Comparison of ENCODE assay signal across 19 cellular contexts in the genomic region with DNA sequence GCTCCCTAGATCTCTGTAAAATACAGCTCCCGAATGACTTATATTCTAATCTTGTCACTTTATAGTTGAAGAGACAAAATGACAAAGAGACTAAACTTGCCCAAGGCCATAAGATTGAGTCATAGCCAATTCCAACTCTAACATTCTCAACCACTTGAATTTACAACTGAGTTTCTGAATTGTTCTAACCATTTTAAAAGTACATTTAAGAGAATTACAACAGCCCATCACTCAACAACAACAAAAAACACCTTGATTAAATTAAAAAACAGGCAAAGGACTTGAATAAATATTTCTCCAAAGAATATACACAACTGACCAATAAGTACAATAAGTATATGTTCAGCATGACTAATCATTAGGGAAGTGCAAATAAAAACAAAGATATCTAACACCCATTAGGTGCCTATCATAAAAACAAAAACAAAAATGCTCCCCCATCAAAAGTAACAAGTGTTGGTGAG. TPM values are rescaled to one million over a fixed set of nuclear protein-coding genes. Genes with fewer than 3 reads are reported as not detected.
A peak's percentile ranks its signal among the peaks of the same experiment; 100 is the strongest.
DNase-seq lines count a peak whose midpoint lies in the region; ATAC-seq, FAIRE-seq and TF ChIP-seq lines count a peak whose summit lies in the region.
"Had no signal": no experiment of that assay in that cellular context is flagged by ENCODE, and none has a peak within 500 bp of the region (broad histone marks: within the 10 kb centered on the region; RNA-seq: fewer than 3 reads in every experiment).

No MANE protein-coding gene starts in this region.

- no peak overlapping the region for H4K8ac ChIP-seq in mesenchymal stem cell (ENCODE audit: low read length)

- H3K4me2 ChIP-seq in mesenchymal stem cell (ENCODE audit: low read length, poor library complexity, severe bottlenecking), result no peak overlapping the region

- H3K27ac ChIP-seq in 22Rv1 (peak overlapping the region; percentile 55), mesenchymal stem cell (ENCODE audit: low read length, poor library complexity, severe bottlenecking) (no peak overlapping the region)
- H3K27ac ChIP-seq: tibial artery had no signal

- peak overlapping the region; percentile 78 for H3K9ac ChIP-seq in mesenchymal stem cell (ENCODE audit: low read length)

- H3K36me3 ChIP-seq in mesenchymal stem cell (ENCODE audit: control insufficient read depth in 1 of 2, insufficient read depth in 2 of 2, low read depth in 1 of 2, low read length in 2 of 2), result peaks cover 0 to 32% of the 10 kb centered on the region in 2 experiments

- no peak overlapping the region for H2AFZ ChIP-seq in mesenchymal stem cell (ENCODE audit: low read depth, low read length)

- in situ Hi-C loops in G401 (cut with HindIII; ENCODE audit: low sequenced_read_pairs), result no loop called here

- DNase-seq in GM19239 (ENCODE audit: insufficient read length, low spot score), result no peak
- peak; percentile 4 for DNase-seq in amniotic stem cell (lab: John Stamatoyannopoulos, UW)
- DNase-seq in mesenchymal stem cell, result no peak
- no peak for DNase-seq in stimulated activated CD4-positive, alpha-beta T cell treated with anti-CD3 and anti-CD28 coated beads, Interleukin-4, amount 100 ng/mL, for 1 hour
- DNase-seq in G401 (ENCODE audit: low spot score), result no peak
- no peak for DNase-seq in midbrain (lab: John Stamatoyannopoulos, UW)
- DNase-seq: activated CD4-positive, CD25-positive, alpha-beta regulatory T cell; activated naive CD8-positive, alpha-beta T cell treated with anti-CD3 and anti-CD28 coated beads, Interleukin-2, amount 10 ng/mL, durations not matched to agents 7 days and 5 days; CD8-positive, alpha-beta T cell; DMS79 treated with DMSO at 0.1 percent for 48 hours; glutamatergic neuron; H9; NCI-H1048; NCI-H69; stimulated activated naive B cell treated with anti-CD40 and anti-IgM and Interleukin-4, amounts not matched to agents 10 μg/mL and 1 μg/mL and 100 μg/mL, for 72 hours; tibial artery had no signal

- H3K4me3 ChIP-seq in mesenchymal stem cell (ENCODE audit: insufficient read depth in 1 of 2, low read depth in 1 of 2, low read length in 2 of 2), result no peak overlapping the region
- H3K4me3 ChIP-seq: tibial artery had no signal

- WGBS in mesenchymal stem cell, result 90% methylated on average over 1 of the region's 1 CpG

- no peak for TF ChIP-seq CTCF in 22Rv1 (IDR thresholded peaks at IDR 0.05)

- H2BK12ac ChIP-seq in mesenchymal stem cell (ENCODE audit: low read length in 2 of 2), result no peak overlapping the region

- FAIRE-seq in GM19239 (lab: Jason Lieb, UNC), result peak; percentile 54

- peaks cover 2% of the 10 kb centered on the region for H3K4me1 ChIP-seq in mesenchymal stem cell (ENCODE audit: control insufficient read depth, insufficient read depth, low read depth, low read length)

- no peak overlapping the region for H2BK5ac ChIP-seq in mesenchymal stem cell (ENCODE audit: low read depth, low read length, poor library complexity, severe bottlenecking)

- peaks cover 6% of the 10 kb centered on the region for H3K79me1 ChIP-seq in mesenchymal stem cell (replicated peaks; ENCODE audit: low read length, poor library complexity, severe bottlenecking)

- no peak overlapping the region for H4K91ac ChIP-seq in mesenchymal stem cell (ENCODE audit: low read length)

- H2BK15ac ChIP-seq in mesenchymal stem cell (ENCODE audit: low read depth, poor library complexity, severe bottlenecking), result no peak overlapping the region

- H3K14ac ChIP-seq in mesenchymal stem cell (ENCODE audit: low read length in 2 of 2), result no peak overlapping the region

- H3K18ac ChIP-seq in mesenchymal stem cell (ENCODE audit: low read depth in 1 of 2, low read length in 2 of 2), result no peak overlapping the region

- no peak for ATAC-seq in activated CD4-positive, CD25-positive, alpha-beta regulatory T cell treated with anti-CD3 and anti-CD28 coated beads, Interleukin-2, amount 50 U/mL, for 24 hours
- ATAC-seq: CD8-positive, alpha-beta T cell; stimulated activated naive B cell treated with anti-CD40 and anti-IgM and Interleukin-4, amounts not matched to agents 10 μg/mL and 1 μg/mL and 100 μg/mL, for 72 hours had no signal

- H3K4ac ChIP-seq in mesenchymal stem cell (ENCODE audit: low read depth in 1 of 2, low read length in 2 of 2), result no peak overlapping the region

- H2BK120ac ChIP-seq in mesenchymal stem cell (ENCODE audit: low read depth, low read length), result no peak overlapping the region

- no peak overlapping the region for H2AK5ac ChIP-seq in mesenchymal stem cell (ENCODE audit: low read length, severe bottlenecking)

- no peaks in the 10 kb centered on the region for H3K27me3 ChIP-seq in mesenchymal stem cell (ENCODE audit: control insufficient read depth in 1 of 2, insufficient read depth in 1 of 2, low read length in 2 of 2)
- H3K27me3 ChIP-seq: tibial artery had no signal

- H3K9me3 ChIP-seq in mesenchymal stem cell (ENCODE audit: control insufficient read depth, low read length), result no peaks in the 10 kb centered on the region
- H3K9me3 ChIP-seq: tibial artery had no signal

- no peak overlapping the region for H3K23ac ChIP-seq in mesenchymal stem cell (ENCODE audit: low read length in 2 of 2)

RNA-seq across cellular contexts. Expression of a gene that starts 8.7 kb away (rescaled TPM):
- not detected for polyA plus RNA-seq in mesenchymal stem cell (2013, experiment 1 of 2)
- polyA plus RNA-seq in mesenchymal stem cell (2013, experiment 2 of 2), result not detected
- not detected in 2 replicates for total RNA-seq in G401 (2014; rRNA removed; shearing (Covaris generic))
- total RNA-seq: pulmonary artery endothelial cell had no signal

RNA-seq across cellular contexts. Expression of a gene that starts 13.8 kb away (rescaled TPM):
- polyA plus RNA-seq in mesenchymal stem cell (2013, experiment 1 of 2), result 49.1 TPM
- polyA plus RNA-seq in mesenchymal stem cell (2013, experiment 2 of 2), result 50.1 TPM
- total RNA-seq in G401 (2014; rRNA removed; shearing (Covaris generic)), result 41.8 and 56.2 TPM in 2 replicates

RNA-seq across cellular contexts. Expression of a gene that starts 14.2 kb away (rescaled TPM):
- 44.5 TPM for polyA plus RNA-seq in mesenchymal stem cell (2013, experiment 1 of 2)
- 47.9 TPM for polyA plus RNA-seq in mesenchymal stem cell (2013, experiment 2 of 2)
- 67.2 and 72.8 TPM in 2 replicates for total RNA-seq in G401 (2014; rRNA removed; shearing (Covaris generic))
